In the genomic region with DNA sequence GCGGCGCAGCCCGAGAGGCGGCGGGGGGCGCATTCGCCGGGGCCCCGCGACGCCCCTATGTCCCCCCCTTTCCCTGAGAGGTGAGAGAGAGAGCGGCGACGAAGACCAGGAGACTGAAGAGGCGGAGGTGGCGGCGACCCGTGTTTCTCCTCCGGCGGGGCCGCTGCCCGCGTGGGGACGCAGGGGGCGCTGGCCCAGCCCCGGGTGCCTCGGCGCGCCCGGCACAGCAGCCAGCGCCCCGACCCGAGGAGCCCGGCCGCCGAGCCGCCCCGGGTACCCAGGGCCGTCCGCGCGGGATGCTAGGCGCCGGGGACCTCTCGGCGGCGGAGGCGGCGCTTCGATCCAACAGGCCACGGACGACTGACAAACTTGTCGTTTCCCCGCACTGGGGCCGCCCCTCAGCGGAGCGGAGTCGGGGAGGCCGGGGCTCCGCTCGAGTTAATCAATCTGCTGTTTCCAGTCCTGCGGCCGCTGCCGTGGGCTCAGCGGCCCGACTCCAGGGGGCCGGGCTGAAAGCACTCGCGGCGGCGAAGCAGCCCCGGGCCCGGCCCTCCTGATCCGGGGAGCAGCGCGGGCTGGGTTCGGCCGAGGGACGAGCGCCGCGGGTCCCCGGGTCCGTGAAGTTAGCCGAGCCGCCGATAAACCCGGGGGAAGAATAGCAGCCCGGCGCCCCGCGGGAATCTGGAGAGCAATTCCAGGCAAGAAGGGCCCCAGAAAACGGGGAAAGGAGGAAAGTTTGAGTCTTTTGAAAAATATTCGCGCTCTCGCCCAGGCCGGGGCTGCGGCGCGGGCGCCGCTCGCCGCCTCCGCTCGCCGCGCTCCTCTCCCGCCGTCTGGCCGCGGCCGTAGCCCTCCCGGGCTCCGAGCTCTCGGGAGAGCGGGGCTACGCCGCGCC, we compare ENCODE assay signal across 8 cellular contexts. TPM values are rescaled to one million over a fixed set of nuclear protein-coding genes. Genes with fewer than 3 reads are reported as not detected.
DNase-seq lines count a peak whose midpoint lies in the region; ATAC-seq and TF ChIP-seq lines count a peak whose summit lies in the region.

No MANE protein-coding gene starts in this region.

- CTCF ChIA-PET in GM10248 (lab: Yijun Ruan, JAX), result interaction anchor here (1.0 to 1.2 kb wide), 2 partner anchors 58 to 131 kb away, joined by 3 read pairs; no protein-coding TSS in a partner anchor

- intact Hi-C loops in ovary (cut with DNase I), result loop anchor here (10.0 kb wide), 4 partner anchors 212 to 788 kb away; no protein-coding TSS in a partner anchor

- peak; percentile 9 for TF ChIP-seq CTCF in GM10248 (IDR thresholded peaks at IDR 0.05; ENCODE audit: control extremely low read depth, extremely low read depth, low read depth, missing control alignments)
- peak; percentile 2 for TF ChIP-seq CTCF in fibroblast of villous mesenchyme (IDR thresholded peaks at IDR 0.05; ENCODE audit: insufficient read depth, low read depth, low read length)
- no peak for TF ChIP-seq CTCF in ovary (IDR thresholded peaks at IDR 0.05)

- peak; percentile 32 for TF ChIP-seq POLR2A in ovary (IDR thresholded peaks at IDR 0.05)

- ATAC-seq in HG03159 (IDR thresholded peaks at IDR 0.05; ENCODE audit: unreplicated experiment) (no peak), HG03196 (IDR thresholded peaks at IDR 0.05; ENCODE audit: unreplicated experiment) (no peak)

- H3K9me2 ChIP-seq in Karpas-422 (replicated peaks; ENCODE audit: insufficient read depth, low read length), result no peaks in the 10 kb centered on the region

- H4K20me1 ChIP-seq in Karpas-422 (ENCODE audit: insufficient read depth, low read depth, low read length), result 0 out of 2 replicates have a peak, but pooled peaks cover 3% of the 10 kb centered on the region

- H3K4me1 ChIP-seq in Karpas-422 (ENCODE audit: low read length) (peaks cover 16% of the 10 kb centered on the region), ovary (ENCODE audit: insufficient read depth) (peaks cover 5% of the 10 kb centered on the region)

- H3K79me2 ChIP-seq in Karpas-422 (ENCODE audit: low read length), result no peaks in the 10 kb centered on the region

- H3K27ac ChIP-seq in Karpas-422 (ENCODE audit: low read length), result no peak overlapping the region
- H3K27ac ChIP-seq in ovary, result peak overlapping the region; percentile 26 to 85

- POLR2A ChIA-PET in GM10248 (lab: Yijun Ruan, JAX), result no interaction called here

- H3K27me3 ChIP-seq in Karpas-422 (ENCODE audit: low read length) (no peaks in the 10 kb centered on the region), ovary (no peaks in the 10 kb centered on the region)

- WGBS in ovary, 3 donors, result 0% methylated on average over 42 to 120 of the region's 120 CpGs

- H3K36me3 ChIP-seq in Karpas-422 (ENCODE audit: insufficient read depth, low read length) (no peaks in the 10 kb centered on the region), ovary (no peaks in the 10 kb centered on the region)

- H3K4me2 ChIP-seq in Karpas-422 (ENCODE audit: low read depth, low read length, poor library complexity, severe bottlenecking), result peak overlapping the region; percentile 42

- H3K9me3 ChIP-seq in Karpas-422 (ENCODE audit: low read length), result no peaks in the 10 kb centered on the region
- H3K9me3 ChIP-seq in ovary, result no peaks in the 10 kb centered on the region

- H3K9ac ChIP-seq in Karpas-422 (ENCODE audit: low read length), result no peak overlapping the region

- no peak overlapping the region for H2AFZ ChIP-seq in Karpas-422 (ENCODE audit: low read length)

- peak; percentile 43 for DNase-seq in GM10248 (ENCODE audit: extremely low spot score)
- DNase-seq in Karpas-422, result no peak
- DNase-seq in activated T-cell treated with anti-CD3 and anti-CD28 coated beads, Interleukin-2, amount 50 U/mL, for 1 hour, result peak; percentile 68
- no peak for DNase-seq in fibroblast of villous mesenchyme (ENCODE audit: low read depth)
- peak; percentile 22 to 54 (median 44) for DNase-seq in ovary
- no peak for DNase-seq in ecto neural progenitor cell (ENCODE audit: low spot score)

- TF ChIP-seq EP300 in ovary (IDR thresholded peaks at IDR 0.05), result no peak

- H3K4me3 ChIP-seq in Karpas-422 (ENCODE audit: low read length) (no peak overlapping the region), fibroblast of villous mesenchyme (ENCODE audit: low read depth, low read length) (peak overlapping the region; percentile 74), ovary (peak overlapping the region; percentile 68)

RNA-seq across cellular contexts. Expression of a gene that starts 0.6 kb away (rescaled TPM):
- not detected in 2 replicates for total RNA-seq in Karpas-422 (2014; rRNA removed; shearing (Covaris generic); ENCODE audit: low replicate concordance)
- 5.2 and 5.8 TPM in 2 replicates for total RNA-seq in fibroblast of villous mesenchyme
- 10 to 100 TPM in 5 of 7 donors, 1 to 10 TPM in 2; 4.4 to 24.5 (median 11.6) TPM for total RNA-seq in ovary
- polyA plus RNA-seq in ovary, result 1 to 10 TPM; 4.8 to 7.0 TPM

Comparison
In these comparisons a context has a peak if more than half of its experiments do, and no peak if none do; other contexts are left out.
1. DNase-seq: peak in GM10248 (single experiment), activated T-cell treated with anti-CD3 and anti-CD28 coated beads, Interleukin-2, amount 50 U/mL, for 1 hour (single experiment) and ovary (5 of 5); none in Karpas-422 (single experiment), fibroblast of villous mesenchyme (single experiment) and ecto neural progenitor cell (single experiment).
2. CTCF ChIP-seq: peak in GM10248 (single experiment) and fibroblast of villous mesenchyme (single experiment); none in ovary (0 of 3).